ENCODE assay signal across 1 cellular context in genomic region chr9:111483862-111484563, GRCh38.
TF ChIP-seq lines count a peak whose summit lies in the region.

Gene ECPAS, minus strand, starts transcription at chr9:111484383. Its CDS starts 11,465 bp downstream, at chr9:111472918.

TF ChIP-seq in K562, 482 proteins besides CTCF, POLR2A, EP300 and RAD21 (continued from another document and continues in another):
- TF ChIP-seq, protein P1, sequence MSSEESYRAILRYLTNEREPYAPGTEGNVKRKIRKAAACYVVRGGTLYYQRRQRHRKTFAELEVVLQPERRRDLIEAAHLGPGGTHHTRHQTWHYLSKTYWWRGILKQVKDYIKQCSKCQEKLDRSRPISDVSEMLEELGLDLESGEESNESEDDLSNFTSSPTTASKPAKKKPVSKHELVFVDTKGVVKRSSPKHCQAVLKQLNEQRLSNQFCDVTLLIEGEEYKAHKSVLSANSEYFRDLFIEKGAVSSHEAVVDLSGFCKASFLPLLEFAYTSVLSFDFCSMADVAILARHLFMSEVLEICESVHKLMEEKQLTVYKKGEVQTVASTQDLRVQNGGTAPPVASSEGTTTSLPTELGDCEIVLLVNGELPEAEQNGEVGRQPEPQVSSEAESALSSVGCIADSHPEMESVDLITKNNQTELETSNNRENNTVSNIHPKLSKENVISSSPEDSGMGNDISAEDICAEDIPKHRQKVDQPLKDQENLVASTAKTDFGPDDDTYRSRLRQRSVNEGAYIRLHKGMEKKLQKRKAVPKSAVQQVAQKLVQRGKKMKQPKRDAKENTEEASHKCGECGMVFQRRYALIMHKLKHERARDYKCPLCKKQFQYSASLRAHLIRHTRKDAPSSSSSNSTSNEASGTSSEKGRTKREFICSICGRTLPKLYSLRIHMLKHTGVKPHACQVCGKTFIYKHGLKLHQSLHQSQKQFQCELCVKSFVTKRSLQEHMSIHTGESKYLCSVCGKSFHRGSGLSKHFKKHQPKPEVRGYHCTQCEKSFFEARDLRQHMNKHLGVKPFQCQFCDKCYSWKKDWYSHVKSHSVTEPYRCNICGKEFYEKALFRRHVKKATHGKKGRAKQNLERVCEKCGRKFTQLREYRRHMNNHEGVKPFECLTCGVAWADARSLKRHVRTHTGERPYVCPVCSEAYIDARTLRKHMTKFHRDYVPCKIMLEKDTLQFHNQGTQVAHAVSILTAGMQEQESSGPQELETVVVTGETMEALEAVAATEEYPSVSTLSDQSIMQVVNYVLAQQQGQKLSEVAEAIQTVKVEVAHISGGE (CRISPR knock-in tag; IDR thresholded peaks at IDR 0.05): 0 out of 6 replicates have a peak, but pooled peaks of 1 of the 3 experiments have one; percentile 32
- no peak for TF ChIP-seq FOXO4 (CRISPR knock-in tag; IDR thresholded peaks at IDR 0.05)
- TF ChIP-seq, protein P2, sequence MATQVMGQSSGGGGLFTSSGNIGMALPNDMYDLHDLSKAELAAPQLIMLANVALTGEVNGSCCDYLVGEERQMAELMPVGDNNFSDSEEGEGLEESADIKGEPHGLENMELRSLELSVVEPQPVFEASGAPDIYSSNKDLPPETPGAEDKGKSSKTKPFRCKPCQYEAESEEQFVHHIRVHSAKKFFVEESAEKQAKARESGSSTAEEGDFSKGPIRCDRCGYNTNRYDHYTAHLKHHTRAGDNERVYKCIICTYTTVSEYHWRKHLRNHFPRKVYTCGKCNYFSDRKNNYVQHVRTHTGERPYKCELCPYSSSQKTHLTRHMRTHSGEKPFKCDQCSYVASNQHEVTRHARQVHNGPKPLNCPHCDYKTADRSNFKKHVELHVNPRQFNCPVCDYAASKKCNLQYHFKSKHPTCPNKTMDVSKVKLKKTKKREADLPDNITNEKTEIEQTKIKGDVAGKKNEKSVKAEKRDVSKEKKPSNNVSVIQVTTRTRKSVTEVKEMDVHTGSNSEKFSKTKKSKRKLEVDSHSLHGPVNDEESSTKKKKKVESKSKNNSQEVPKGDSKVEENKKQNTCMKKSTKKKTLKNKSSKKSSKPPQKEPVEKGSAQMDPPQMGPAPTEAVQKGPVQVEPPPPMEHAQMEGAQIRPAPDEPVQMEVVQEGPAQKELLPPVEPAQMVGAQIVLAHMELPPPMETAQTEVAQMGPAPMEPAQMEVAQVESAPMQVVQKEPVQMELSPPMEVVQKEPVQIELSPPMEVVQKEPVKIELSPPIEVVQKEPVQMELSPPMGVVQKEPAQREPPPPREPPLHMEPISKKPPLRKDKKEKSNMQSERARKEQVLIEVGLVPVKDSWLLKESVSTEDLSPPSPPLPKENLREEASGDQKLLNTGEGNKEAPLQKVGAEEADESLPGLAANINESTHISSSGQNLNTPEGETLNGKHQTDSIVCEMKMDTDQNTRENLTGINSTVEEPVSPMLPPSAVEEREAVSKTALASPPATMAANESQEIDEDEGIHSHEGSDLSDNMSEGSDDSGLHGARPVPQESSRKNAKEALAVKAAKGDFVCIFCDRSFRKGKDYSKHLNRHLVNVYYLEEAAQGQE (CRISPR knock-in tag; IDR thresholded peaks at IDR 0.05; ENCODE audit: low read depth): 0 out of 2 replicates have a peak, but pooled peaks have one; percentile 45
- TF ChIP-seq SOX6 (IDR thresholded peaks at IDR 0.05): peak; percentile 43; the same call in 1 of the 2 replicates
- TF ChIP-seq MEIS2 (IDR thresholded peaks at IDR 0.05; ENCODE audit: partially characterized antibody): peak; percentile 26
- 0 out of 2 replicates have a peak, but pooled peaks have one; percentile 41 for TF ChIP-seq ZNF165 (CRISPR knock-in tag; IDR thresholded peaks at IDR 0.05; ENCODE audit: borderline replicate concordance)
- TF ChIP-seq, protein P3, sequence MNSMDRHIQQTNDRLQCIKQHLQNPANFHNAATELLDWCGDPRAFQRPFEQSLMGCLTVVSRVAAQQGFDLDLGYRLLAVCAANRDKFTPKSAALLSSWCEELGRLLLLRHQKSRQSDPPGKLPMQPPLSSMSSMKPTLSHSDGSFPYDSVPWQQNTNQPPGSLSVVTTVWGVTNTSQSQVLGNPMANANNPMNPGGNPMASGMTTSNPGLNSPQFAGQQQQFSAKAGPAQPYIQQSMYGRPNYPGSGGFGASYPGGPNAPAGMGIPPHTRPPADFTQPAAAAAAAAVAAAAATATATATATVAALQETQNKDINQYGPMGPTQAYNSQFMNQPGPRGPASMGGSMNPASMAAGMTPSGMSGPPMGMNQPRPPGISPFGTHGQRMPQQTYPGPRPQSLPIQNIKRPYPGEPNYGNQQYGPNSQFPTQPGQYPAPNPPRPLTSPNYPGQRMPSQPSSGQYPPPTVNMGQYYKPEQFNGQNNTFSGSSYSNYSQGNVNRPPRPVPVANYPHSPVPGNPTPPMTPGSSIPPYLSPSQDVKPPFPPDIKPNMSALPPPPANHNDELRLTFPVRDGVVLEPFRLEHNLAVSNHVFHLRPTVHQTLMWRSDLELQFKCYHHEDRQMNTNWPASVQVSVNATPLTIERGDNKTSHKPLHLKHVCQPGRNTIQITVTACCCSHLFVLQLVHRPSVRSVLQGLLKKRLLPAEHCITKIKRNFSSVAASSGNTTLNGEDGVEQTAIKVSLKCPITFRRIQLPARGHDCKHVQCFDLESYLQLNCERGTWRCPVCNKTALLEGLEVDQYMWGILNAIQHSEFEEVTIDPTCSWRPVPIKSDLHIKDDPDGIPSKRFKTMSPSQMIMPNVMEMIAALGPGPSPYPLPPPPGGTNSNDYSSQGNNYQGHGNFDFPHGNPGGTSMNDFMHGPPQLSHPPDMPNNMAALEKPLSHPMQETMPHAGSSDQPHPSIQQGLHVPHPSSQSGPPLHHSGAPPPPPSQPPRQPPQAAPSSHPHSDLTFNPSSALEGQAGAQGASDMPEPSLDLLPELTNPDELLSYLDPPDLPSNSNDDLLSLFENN (IDR thresholded peaks at IDR 0.05; ENCODE audit: low read depth in 2 of 2, low read length in 2 of 2): no peak
- TF ChIP-seq, protein P4, sequence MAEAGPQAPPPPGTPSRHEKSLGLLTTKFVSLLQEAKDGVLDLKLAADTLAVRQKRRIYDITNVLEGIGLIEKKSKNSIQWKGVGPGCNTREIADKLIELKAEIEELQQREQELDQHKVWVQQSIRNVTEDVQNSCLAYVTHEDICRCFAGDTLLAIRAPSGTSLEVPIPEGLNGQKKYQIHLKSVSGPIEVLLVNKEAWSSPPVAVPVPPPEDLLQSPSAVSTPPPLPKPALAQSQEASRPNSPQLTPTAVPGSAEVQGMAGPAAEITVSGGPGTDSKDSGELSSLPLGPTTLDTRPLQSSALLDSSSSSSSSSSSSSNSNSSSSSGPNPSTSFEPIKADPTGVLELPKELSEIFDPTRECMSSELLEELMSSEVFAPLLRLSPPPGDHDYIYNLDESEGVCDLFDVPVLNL (CRISPR knock-in tag; IDR thresholded peaks at IDR 0.05; ENCODE audit: low read depth): no peak
- TF ChIP-seq, protein P5, sequence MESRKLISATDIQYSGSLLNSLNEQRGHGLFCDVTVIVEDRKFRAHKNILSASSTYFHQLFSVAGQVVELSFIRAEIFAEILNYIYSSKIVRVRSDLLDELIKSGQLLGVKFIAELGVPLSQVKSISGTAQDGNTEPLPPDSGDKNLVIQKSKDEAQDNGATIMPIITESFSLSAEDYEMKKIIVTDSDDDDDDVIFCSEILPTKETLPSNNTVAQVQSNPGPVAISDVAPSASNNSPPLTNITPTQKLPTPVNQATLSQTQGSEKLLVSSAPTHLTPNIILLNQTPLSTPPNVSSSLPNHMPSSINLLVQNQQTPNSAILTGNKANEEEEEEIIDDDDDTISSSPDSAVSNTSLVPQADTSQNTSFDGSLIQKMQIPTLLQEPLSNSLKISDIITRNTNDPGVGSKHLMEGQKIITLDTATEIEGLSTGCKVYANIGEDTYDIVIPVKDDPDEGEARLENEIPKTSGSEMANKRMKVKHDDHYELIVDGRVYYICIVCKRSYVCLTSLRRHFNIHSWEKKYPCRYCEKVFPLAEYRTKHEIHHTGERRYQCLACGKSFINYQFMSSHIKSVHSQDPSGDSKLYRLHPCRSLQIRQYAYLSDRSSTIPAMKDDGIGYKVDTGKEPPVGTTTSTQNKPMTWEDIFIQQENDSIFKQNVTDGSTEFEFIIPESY (CRISPR knock-in tag; IDR thresholded peaks at IDR 0.05): 0 out of 2 replicates have a peak, but pooled peaks have one; percentile 32
- peak; percentile 5 for TF ChIP-seq CCNT2 (IDR thresholded peaks at IDR 0.05; ENCODE audit: borderline replicate concordance, extremely low read depth, insufficient read length, low read depth, low read length)
- peak in 1 of 2 experiments; percentile 59; a peak in 2 of 4 replicates for TF ChIP-seq HDAC1 (IDR thresholded peaks at IDR 0.05)
- peak; percentile 23; the same call in 1 of the 2 replicates for TF ChIP-seq MBD2 (IDR thresholded peaks at IDR 0.05; ENCODE audit: borderline replicate concordance, low read depth)
- TF ChIP-seq KDM4B (IDR thresholded peaks at IDR 0.05; ENCODE audit: borderline replicate concordance in 2 of 2, low read depth in 1 of 2): peak in 1 of 2 experiments; percentile 43; a peak in 1 of 4 replicates
- no peak for TF ChIP-seq CLOCK (CRISPR knock-in tag; IDR thresholded peaks at IDR 0.05; ENCODE audit: borderline replicate concordance)
- no peak for TF ChIP-seq BMI1 (IDR thresholded peaks at IDR 0.05; ENCODE audit: low read length)
- TF ChIP-seq, protein P6, sequence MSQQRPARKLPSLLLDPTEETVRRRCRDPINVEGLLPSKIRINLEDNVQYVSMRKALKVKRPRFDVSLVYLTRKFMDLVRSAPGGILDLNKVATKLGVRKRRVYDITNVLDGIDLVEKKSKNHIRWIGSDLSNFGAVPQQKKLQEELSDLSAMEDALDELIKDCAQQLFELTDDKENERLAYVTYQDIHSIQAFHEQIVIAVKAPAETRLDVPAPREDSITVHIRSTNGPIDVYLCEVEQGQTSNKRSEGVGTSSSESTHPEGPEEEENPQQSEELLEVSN (IDR thresholded peaks at IDR 0.05; ENCODE audit: borderline replicate concordance in 1 of 2, extremely low read depth in 1 of 2, insufficient read depth in 1 of 2, insufficient read length in 1 of 2, low read depth in 1 of 2, low read length in 1 of 2, poor library complexity in 1 of 2, severe bottlenecking in 1 of 2): peak in 1 of 2 experiments; percentile 81
- TF ChIP-seq POLR3G (IDR thresholded peaks at IDR 0.05; ENCODE audit: extremely low read depth, insufficient read length, insufficient replicate concordance): no peak
- TF ChIP-seq ZNF511 (CRISPR knock-in tag; IDR thresholded peaks at IDR 0.05): 0 out of 2 replicates have a peak, but pooled peaks have one; percentile 70
- TF ChIP-seq POLR2B (IDR thresholded peaks at IDR 0.05; ENCODE audit: low read depth, partially characterized antibody): peak; percentile 50
- TF ChIP-seq ZEB2 (IDR thresholded peaks at IDR 0.05): no peak
- TF ChIP-seq EGR1 (conservative IDR thresholded peaks at IDR 0.05): peak; percentile 11; the same call in 1 of the 2 replicates
- TF ChIP-seq, protein P7, sequence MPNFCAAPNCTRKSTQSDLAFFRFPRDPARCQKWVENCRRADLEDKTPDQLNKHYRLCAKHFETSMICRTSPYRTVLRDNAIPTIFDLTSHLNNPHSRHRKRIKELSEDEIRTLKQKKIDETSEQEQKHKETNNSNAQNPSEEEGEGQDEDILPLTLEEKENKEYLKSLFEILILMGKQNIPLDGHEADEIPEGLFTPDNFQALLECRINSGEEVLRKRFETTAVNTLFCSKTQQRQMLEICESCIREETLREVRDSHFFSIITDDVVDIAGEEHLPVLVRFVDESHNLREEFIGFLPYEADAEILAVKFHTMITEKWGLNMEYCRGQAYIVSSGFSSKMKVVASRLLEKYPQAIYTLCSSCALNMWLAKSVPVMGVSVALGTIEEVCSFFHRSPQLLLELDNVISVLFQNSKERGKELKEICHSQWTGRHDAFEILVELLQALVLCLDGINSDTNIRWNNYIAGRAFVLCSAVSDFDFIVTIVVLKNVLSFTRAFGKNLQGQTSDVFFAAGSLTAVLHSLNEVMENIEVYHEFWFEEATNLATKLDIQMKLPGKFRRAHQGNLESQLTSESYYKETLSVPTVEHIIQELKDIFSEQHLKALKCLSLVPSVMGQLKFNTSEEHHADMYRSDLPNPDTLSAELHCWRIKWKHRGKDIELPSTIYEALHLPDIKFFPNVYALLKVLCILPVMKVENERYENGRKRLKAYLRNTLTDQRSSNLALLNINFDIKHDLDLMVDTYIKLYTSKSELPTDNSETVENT (CRISPR knock-in tag; IDR thresholded peaks at IDR 0.05): peak; percentile 7; the same call in 1 of the 2 replicates
- TF ChIP-seq FOXK2 (conservative IDR thresholded peaks at IDR 0.05 in 1 of 2, IDR thresholded peaks at IDR 0.05 in 1 of 2; ENCODE audit: low read depth in 2 of 2): 0 out of 4 replicates have a peak, but pooled peaks of 1 of the 2 experiments have one; percentile 19
- peak; percentile 82 for TF ChIP-seq CXXC5 (CRISPR knock-in tag; IDR thresholded peaks at IDR 0.05)
- TF ChIP-seq DPF2 (IDR thresholded peaks at IDR 0.05): peak; percentile 76; the same call in 1 of the 2 replicates
- peak; percentile 72; the same call in 1 of the 2 replicates for TF ChIP-seq TARDBP (IDR thresholded peaks at IDR 0.05)
- TF ChIP-seq MAX (CRISPR knock-in tag; IDR thresholded peaks at IDR 0.05): peak; percentile 80
- peak; percentile 45; the same call in 1 of the 2 replicates for TF ChIP-seq SMARCC2 (IDR thresholded peaks at IDR 0.05; ENCODE audit: low read depth)
- peak; percentile 37 for TF ChIP-seq PHF20 (IDR thresholded peaks at IDR 0.05; ENCODE audit: partially characterized antibody)
- TF ChIP-seq PHF21A (IDR thresholded peaks at IDR 0.05; ENCODE audit: borderline replicate concordance, low read depth): peak; percentile 74; the same call in 1 of the 2 replicates
